ENCODE assay signal across 22 cellular contexts in the genomic region with DNA sequence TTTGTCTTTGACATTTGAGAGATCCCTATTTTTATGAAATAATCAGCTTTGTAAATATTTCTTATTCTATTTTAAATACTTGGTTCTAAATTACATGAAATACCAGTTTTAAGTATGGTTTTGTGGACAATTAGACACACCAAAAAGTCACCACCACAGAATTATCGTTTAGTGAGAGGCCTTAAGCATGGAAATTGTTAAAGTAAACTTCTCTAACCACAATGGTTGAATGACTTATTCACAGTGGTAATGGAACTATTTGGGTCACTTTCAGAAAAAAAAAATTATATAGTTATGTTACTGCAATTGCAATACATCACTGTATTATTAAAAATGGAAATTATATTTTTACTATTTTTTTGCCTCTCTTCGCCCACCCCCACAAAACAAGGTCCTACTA.
"Had no signal": no experiment of that assay in that cellular context is flagged by ENCODE, and none has a peak within 500 bp of the region (broad histone marks: within the 10 kb centered on the region; RNA-seq: fewer than 3 reads in every experiment).

No MANE protein-coding gene starts in this region.

- H3K27ac ChIP-seq: adrenal gland, brain microvascular endothelial cell, dorsolateral prefrontal cortex, left ventricle myocardium inferior, skin epidermis, tibial artery, uterus had no signal

- H3K4me3 ChIP-seq: adrenal gland, dorsolateral prefrontal cortex, left ventricle myocardium inferior, mucosa of descending colon, skin epidermis, tibial artery, uterus had no signal

- H3K4me1 ChIP-seq: adrenal gland, left ventricle myocardium inferior, tibial artery, uterus had no signal

- H3K27me3 ChIP-seq: adrenal gland, brain microvascular endothelial cell, dorsolateral prefrontal cortex, tibial artery, uterus had no signal

- H3K36me3 ChIP-seq: adrenal gland, brain microvascular endothelial cell, left ventricle myocardium inferior, tibial artery, uterus had no signal

- H3K9me3 ChIP-seq: adrenal gland, mucosa of descending colon, tibial artery, uterus had no signal

- ATAC-seq: activated CD8-positive, alpha-beta T cell treated with anti-CD3 and anti-CD28 coated beads for 36 hours; activated T-cell treated with anti-CD3 and anti-CD28 coated beads, Interleukin-2, amount 50 U/mL, for 4 hours; mucosa of descending colon; naive thymus-derived CD4-positive, alpha-beta T cell; stimulated activated naive B cell treated with anti-CD40 and anti-IgM and Interleukin-4, amounts not matched to agents 10 μg/mL and 1 μg/mL and 100 μg/mL, for 72 hours; WTC11 had no signal

- DNase-seq: activated CD4-positive, alpha-beta T cell treated with anti-CD3 and anti-CD28 coated beads for 4 hours; activated CD8-positive, alpha-beta T cell treated with anti-CD3 and anti-CD28 coated beads for 36 hours; activated effector memory CD4-positive, alpha-beta T cell treated with Interleukin-2 at 50 U/mL for 16 hours; activated naive CD4-positive, alpha-beta T cell treated with anti-CD3 and anti-CD28 coated beads, Interleukin-2, amount 50 U/mL, for 16 hours; activated T-cell treated with anti-CD3 and anti-CD28 coated beads, Interleukin-2, amount 50 U/mL, for 4 hours; adrenal gland; brain microvascular endothelial cell; cerebellar nuclear complex; dorsolateral prefrontal cortex; erythroblast; hippocampal formation; left ventricle myocardium inferior; mucosa of descending colon; naive thymus-derived CD4-positive, alpha-beta T cell; stimulated activated CD4-positive, alpha-beta T cell treated with anti-CD3 and anti-CD28 coated beads, Interleukin-15, amount 100 ng/mL, for 24 hours; stimulated activated CD4-positive, alpha-beta T cell treated with anti-CD3 and anti-CD28 coated beads, Interleukin-4, amount 100 ng/mL, for 1 hour; stimulated activated naive B cell treated with anti-CD40 and anti-IgM and Interleukin-4, amounts not matched to agents 10 μg/mL and 1 μg/mL and 100 μg/mL, for 72 hours; T-helper 2 cell; tibial artery; uterus had no signal
